8 cellular contexts compared by ENCODE assay signal in the genomic region with DNA sequence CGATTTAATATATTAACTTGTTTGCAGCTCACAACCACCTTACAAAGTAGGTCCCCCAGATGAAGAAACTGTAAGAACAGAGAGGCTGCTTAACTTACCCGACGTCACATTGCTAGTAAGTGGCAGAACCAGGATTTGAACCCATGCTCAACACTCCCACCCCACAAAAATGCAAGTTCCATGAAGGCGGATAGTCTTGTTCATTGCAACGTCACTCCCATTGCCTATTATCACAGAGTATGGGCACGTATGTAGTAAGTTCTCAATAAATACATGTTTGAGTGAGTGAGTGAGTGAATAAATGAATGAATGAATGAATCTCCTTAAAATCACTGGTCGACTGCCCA. TPM values are rescaled to one million over a fixed set of nuclear protein-coding genes. Genes with fewer than 3 reads are reported as not detected.
A peak's percentile ranks its signal among the peaks of the same experiment; 100 is the strongest.
DNase-seq lines count a peak whose midpoint lies in the region; FAIRE-seq and TF ChIP-seq lines count a peak whose summit lies in the region.

No MANE protein-coding gene starts in this region.

- peaks cover 17 to 54% (median 32%) of the 10 kb centered on the region in 11 experiments; a peak in 17 of 22 replicates for H4K20me1 ChIP-seq in BLaER1 treated with 17β-estradiol and CSF1 and Interleukin-3, amounts not matched to agents 10 nM and 100 nM

- H3K4me1 Mint-ChIP-seq in neural crest cell, result peaks cover 42% of the 10 kb centered on the region

- peaks cover 24 to 44% (median 34%) of the 10 kb centered on the region in 10 experiments for H3K4me1 ChIP-seq in BLaER1 treated with 17β-estradiol and CSF1 and Interleukin-3, amounts not matched to agents 10 nM and 100 nM
- H3K4me1 ChIP-seq in effector memory CD4-positive, alpha-beta T cell (ENCODE audit: control insufficient read depth, insufficient read depth, low read length, poor library complexity, severe bottlenecking), result peaks cover 7% of the 10 kb centered on the region

- peak overlapping the region; percentile 96 for H3K4me3 Mint-ChIP-seq in neural crest cell

- H3K9ac ChIP-seq in BLaER1 treated with 17β-estradiol and CSF1 and Interleukin-3, amounts not matched to agents 10 nM and 100 nM, result peak overlapping the region; percentile 79 to 91 (median 86)

- H3K36me3 ChIP-seq in BLaER1 treated with 17β-estradiol and CSF1 and Interleukin-3, amounts not matched to agents 10 nM and 100 nM, result no peaks in the 10 kb centered on the region
- H3K36me3 ChIP-seq in effector memory CD4-positive, alpha-beta T cell (ENCODE audit: control insufficient read depth, insufficient read depth, low read length), result no peaks in the 10 kb centered on the region

- peak overlapping the region; percentile 66 to 93 (median 86) for H3K4me3 ChIP-seq in BLaER1 treated with 17β-estradiol and CSF1 and Interleukin-3, amounts not matched to agents 10 nM and 100 nM
- H3K4me3 ChIP-seq in NB4 (ENCODE audit: low read depth, low read length), result peak overlapping the region; percentile 68
- H3K4me3 ChIP-seq in effector memory CD4-positive, alpha-beta T cell (ENCODE audit: insufficient read depth, low read depth, low read length, poor library complexity, severe bottlenecking), result peak overlapping the region; percentile 70

- peak overlapping the region; percentile 81 to 99 (median 96) for H3K4me2 ChIP-seq in BLaER1 treated with 17β-estradiol and CSF1 and Interleukin-3, amounts not matched to agents 10 nM and 100 nM

- no peaks in the 10 kb centered on the region for H3K36me3 Mint-ChIP-seq in neural crest cell (ENCODE audit: low read depth)

- H3K27me3 Mint-ChIP-seq in neural crest cell (ENCODE audit: low read depth), result peaks cover 22% of the 10 kb centered on the region

- no peaks in the 10 kb centered on the region for H3K9me3 ChIP-seq in BLaER1 treated with 17β-estradiol and CSF1 and Interleukin-3, amounts not matched to agents 10 nM and 100 nM (replicated peaks in 1 of 11)
- H3K9me3 ChIP-seq in effector memory CD4-positive, alpha-beta T cell (ENCODE audit: control insufficient read depth, low read length), result no peaks in the 10 kb centered on the region

- no peaks in the 10 kb centered on the region for H3K27me3 ChIP-seq in BLaER1 treated with 17β-estradiol and CSF1 and Interleukin-3, amounts not matched to agents 10 nM and 100 nM
- no peaks in the 10 kb centered on the region for H3K27me3 ChIP-seq in effector memory CD4-positive, alpha-beta T cell (replicated peaks; ENCODE audit: control insufficient read depth, insufficient read depth, low read length, poor library complexity, severe bottlenecking)

- FAIRE-seq in GM19239 (lab: Jason Lieb, UNC), result no peak

- no peak for TF ChIP-seq CTCF in NB4 (IDR thresholded peaks at IDR 0.05; ENCODE audit: low read depth, low read length)
- TF ChIP-seq CTCF in neural crest cell (conservative IDR thresholded peaks at IDR 0.05), result no peak

- H3K9me3 Mint-ChIP-seq in neural crest cell, result no peaks in the 10 kb centered on the region

- peak overlapping the region; percentile 47 for H3K27ac Mint-ChIP-seq in neural crest cell (ENCODE audit: unreplicated experiment)

- DNase-seq in NB4 (ENCODE audit: low read depth), result peak; percentile 23
- no peak for DNase-seq in effector memory CD4-positive, alpha-beta T cell
- DNase-seq in neural crest cell (ENCODE audit: low read depth, low spot score), result no peak
- no peak for DNase-seq in GM19239 (ENCODE audit: insufficient read length, low spot score)
- DNase-seq in stimulated activated CD4-positive, alpha-beta T cell treated with anti-CD3 and anti-CD28 coated beads, Interleukin-2, amount 100 ng/mL, for 24 hours, result no peak
- DNase-seq in GF-D8 (lab: John Stamatoyannopoulos, UW), result no peak
- DNase-seq in DMS153 (lab: John Stamatoyannopoulos, UW), result no peak

- H3K27ac ChIP-seq in BLaER1 treated with 17β-estradiol and CSF1 and Interleukin-3, amounts not matched to agents 10 nM and 100 nM, result peak overlapping the region in 9 of 11 experiments; percentile 74 to 87 (median 82); a peak in 17 of 22 replicates
- no peak overlapping the region for H3K27ac ChIP-seq in effector memory CD4-positive, alpha-beta T cell (ENCODE audit: insufficient read depth, low read length, poor library complexity, severe bottlenecking)

- TF ChIP-seq POLR2A in NB4 (IDR thresholded peaks at IDR 0.05; ENCODE audit: extremely low read depth, insufficient read length), result no peak

RNA-seq across cellular contexts. Expression of gene USP31, which starts 1.1 kb away (rescaled TPM):
- 13.7 and 15.2 TPM in 2 replicates for total RNA-seq in neural crest cell

RNA-seq across cellular contexts. Expression of gene SCNN1G, which starts 34.4 kb away (rescaled TPM):
- not detected in 2 replicates for total RNA-seq in neural crest cell
